Comparison of ENCODE assay signal across 8 cellular contexts in the genomic region with DNA sequence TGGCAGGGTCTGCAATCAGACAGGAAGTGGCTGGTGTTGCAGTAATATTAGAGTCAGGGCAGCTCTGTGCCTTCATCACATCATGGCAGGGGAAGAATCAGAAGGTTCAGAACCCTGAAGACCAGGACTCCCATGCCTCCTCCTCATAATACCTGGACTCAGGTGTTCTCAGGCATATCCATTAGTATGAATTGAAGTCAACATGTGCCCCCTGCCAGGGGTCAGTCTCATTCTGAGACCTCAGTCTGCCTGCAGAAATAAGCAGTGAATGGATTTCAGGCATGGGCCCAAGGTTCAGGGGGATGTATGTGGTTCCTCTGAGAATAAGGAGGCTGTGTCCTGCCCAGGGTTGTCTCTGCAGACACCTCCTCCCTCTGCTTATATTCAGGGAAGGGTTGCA.
"Had no signal": no experiment of that assay in that cellular context is flagged by ENCODE, and none has a peak within 500 bp of the region (broad histone marks: within the 10 kb centered on the region; RNA-seq: fewer than 3 reads in every experiment).

No MANE protein-coding gene starts in this region.

- H3K27ac Mint-ChIP-seq: GM23338, H9, HFFc6, IgD-negative memory B cell had no signal

- H3K9me3 Mint-ChIP-seq: GM23338, H9, HFFc6 had no signal

- H3K4me1 Mint-ChIP-seq: GM23338, IgD-negative memory B cell had no signal

- H3K36me3 Mint-ChIP-seq: IgD-negative memory B cell had no signal

- H3K4me3 Mint-ChIP-seq: GM23338, H9, HFFc6, IgD-negative memory B cell had no signal

- H3K27ac ChIP-seq: HL-60 had no signal

- H3K4me2 ChIP-seq: GM23338 had no signal

- H2AFZ ChIP-seq: GM23338 had no signal

- ATAC-seq: GM23338, HCT116, HepG2 had no signal

- DNase-seq: H9, HFFc6, KBM-7 had no signal

- H3K4me3 ChIP-seq: GM23338 had no signal
